Comparison of ENCODE assay signal across 7 cellular contexts in genomic region chr3:27713435-27713880, GRCh38. TPM values are rescaled to one million over a fixed set of nuclear protein-coding genes. Genes with fewer than 3 reads are reported as not detected.
DNase-seq lines count a peak whose midpoint lies in the region; ATAC-seq and TF ChIP-seq lines count a peak whose summit lies in the region.

No MANE protein-coding gene starts in this region.

- H3K9me3 ChIP-seq in HUES64 (ENCODE audit: insufficient read depth, low read depth, low read length) = no peaks in the 10 kb centered on the region
- no peaks in the 10 kb centered on the region for H3K9me3 ChIP-seq in right lobe of liver
- no peaks in the 10 kb centered on the region for H3K9me3 ChIP-seq in subcutaneous abdominal adipose tissue (ENCODE audit: control insufficient read depth in 5 of 5, low read length in 5 of 5)

- intact Hi-C loops in right lobe of liver (cut with DNase I) = loop anchor here in 1 of 2 donors (10.0 kb wide), 1 partner anchor 611 kb away; no protein-coding TSS in a partner anchor

- H3K4me1 Mint-ChIP-seq in brain = peaks cover 34% of the 10 kb centered on the region

- no peaks in the 10 kb centered on the region for H3K36me3 ChIP-seq in HUES64 (ENCODE audit: insufficient read depth, low read length)
- H3K36me3 ChIP-seq in right lobe of liver = no peaks in the 10 kb centered on the region
- H3K36me3 ChIP-seq in subcutaneous abdominal adipose tissue (ENCODE audit: control insufficient read depth in 5 of 5, insufficient read depth in 5 of 5, low read length in 5 of 5) = no peaks in the 10 kb centered on the region

- H3K27ac ChIP-seq in HUES64 (ENCODE audit: low read depth, low read length) (no peak overlapping the region; the same call in 1 of the 2 replicates), right lobe of liver (peak overlapping the region in 1 of 3 donors; percentile 33), subcutaneous abdominal adipose tissue (ENCODE audit: low read depth, low read length) (no peak overlapping the region)

- ATAC-seq in right lobe of liver (peak in 2 of 4 donors; percentile 8 to 16), GM21576 (IDR thresholded peaks at IDR 0.05; ENCODE audit: unreplicated experiment) (no peak)

- H3K27me3 ChIP-seq in HUES64 (ENCODE audit: insufficient read depth, low read length) (peaks cover 97% of the 10 kb centered on the region), right lobe of liver (peaks cover 0 to 23% of the 10 kb centered on the region in 2 donors), subcutaneous abdominal adipose tissue (ENCODE audit: control insufficient read depth in 5 of 5, insufficient read depth in 4 of 5, low read length in 5 of 5) (peaks cover 14 to 32% (median 28%) of the 10 kb centered on the region in 5 donors)

- under 1% methylated on average over 19 of the region's 19 CpGs for WGBS in HUES64
- WGBS in right lobe of liver (ENCODE audit: insufficient coverage, low coverage, low lambda C conversion rate, missing lambda C conversion rate) = 7% methylated on average over 11 of the region's 19 CpGs

- H3K9me3 Mint-ChIP-seq in brain = peaks cover 0 to 6% (median 4%) of the 10 kb centered on the region in 5 experiments

- TF ChIP-seq CTCF in brain (conservative IDR thresholded peaks at IDR 0.05) (no peak), right lobe of liver (IDR thresholded peaks at IDR 0.05) (no peak)

- peak overlapping the region; percentile 90 to 95 (median 94) for H3K4me3 Mint-ChIP-seq in brain

- peaks cover 95% of the 10 kb centered on the region for H3K27me3 Mint-ChIP-seq in brain

- H3K9ac ChIP-seq in HUES64 (ENCODE audit: low read depth, low read length) (no peak overlapping the region), subcutaneous abdominal adipose tissue (ENCODE audit: low read length in 5 of 5) (peak overlapping the region; percentile 28 to 83 (median 70))

- H3K4me1 ChIP-seq in HUES64 (ENCODE audit: insufficient read depth, low read length) (peaks cover 54% of the 10 kb centered on the region), right lobe of liver (peaks cover 0 to 29% (median 0%) of the 10 kb centered on the region in 4 donors), subcutaneous abdominal adipose tissue (ENCODE audit: control insufficient read depth in 5 of 5, insufficient read depth in 5 of 5, low read length in 5 of 5) (peaks cover 0 to 34% (median 33%) of the 10 kb centered on the region in 5 donors)

- H3K4me3 ChIP-seq in HUES64 (ENCODE audit: low read length) = peak overlapping the region; percentile 53
- H3K4me3 ChIP-seq in right lobe of liver = peak overlapping the region; percentile 30 to 53 (median 52)
- H3K4me3 ChIP-seq in subcutaneous abdominal adipose tissue (ENCODE audit: low read depth in 1 of 5, low read length in 5 of 5) = peak overlapping the region; percentile 84 to 97 (median 89)

- H3K27ac Mint-ChIP-seq in brain = peak overlapping the region in 1 of 5 experiments; percentile 21

- DNase-seq in right lobe of liver = no peak
- no peak for DNase-seq in SIG-M5 (lab: John Stamatoyannopoulos, UW)
- no peak for DNase-seq in SHP77 treated with DMSO at 0.1 percent for 48 hours (lab: John Stamatoyannopoulos, UW)

- no peak for TF ChIP-seq POLR2A in right lobe of liver (IDR thresholded peaks at IDR 0.05)

- H3K36me3 Mint-ChIP-seq in brain = no peaks in the 10 kb centered on the region

RNA-seq across cellular contexts. Expression of gene EOMES, which starts 8.7 kb away (rescaled TPM):
- polyA plus RNA-seq in HUES64 (2013, experiment 1 of 2) = 21.3 TPM
- polyA plus RNA-seq in HUES64 (2013, experiment 2 of 2) = 24.8 TPM
- polyA plus RNA-seq in brain (ENCODE audit: insufficient read depth, low read depth, low replicate concordance) = not detected
- total RNA-seq in right lobe of liver = 1 to 10 TPM in 1 of 6 experiments, under 1 TPM in 5; 0.11 to 1.0 (median 0.33) TPM
